Comparison of ENCODE assay signal across 20 cellular contexts in the genomic region with DNA sequence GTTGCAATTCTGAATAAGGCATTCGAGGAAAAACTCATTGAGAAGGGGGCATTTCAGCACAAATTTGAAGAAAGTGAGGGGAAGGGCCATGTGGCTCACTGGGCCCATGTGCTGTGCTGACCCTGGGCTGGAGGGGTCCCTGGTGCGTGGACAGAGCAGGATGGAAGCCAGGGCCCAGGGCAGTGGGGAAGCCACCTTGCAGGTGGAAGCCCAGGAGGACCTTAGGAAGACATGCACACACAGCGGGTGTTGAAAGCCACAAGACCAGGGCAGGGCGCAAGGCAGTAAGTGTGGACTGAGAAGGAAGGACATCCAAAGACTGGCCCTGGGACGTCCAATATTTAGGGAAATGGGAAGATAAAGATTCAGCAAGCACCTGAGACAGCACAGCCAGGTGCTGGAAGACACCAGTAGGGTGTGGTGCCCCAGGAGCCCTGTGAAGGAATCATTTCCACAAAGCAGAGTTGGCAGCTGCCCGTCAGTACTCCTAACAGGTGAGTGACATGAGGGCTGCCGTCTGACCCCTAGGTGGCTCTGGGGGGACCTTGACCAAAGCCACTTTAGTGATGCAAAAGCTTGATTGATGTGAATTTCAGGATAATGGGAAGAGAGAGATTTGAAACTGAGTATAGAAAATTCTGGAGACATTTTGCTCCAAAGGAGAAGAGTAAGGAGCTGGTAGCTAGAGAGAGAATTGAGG.
A peak's percentile ranks its signal among the peaks of the same experiment; 100 is the strongest.
DNase-seq lines count a peak whose midpoint lies in the region; ATAC-seq, FAIRE-seq and TF ChIP-seq lines count a peak whose summit lies in the region.
"Had no signal": no experiment of that assay in that cellular context is flagged by ENCODE, and none has a peak within 500 bp of the region (broad histone marks: within the 10 kb centered on the region; RNA-seq: fewer than 3 reads in every experiment).

No MANE protein-coding gene starts in this region.

- no peak overlapping the region for H3K9ac ChIP-seq in HCT116 (ENCODE audit: low read length)
- H3K9ac ChIP-seq in H1 (replicated peaks in 1 of 4; ENCODE audit: extremely low read depth in 1 of 4, low read depth in 3 of 4, low read length in 3 of 4), result no peak overlapping the region
- peak overlapping the region; percentile 66 for H3K9ac ChIP-seq in mesenchymal stem cell (ENCODE audit: low read length)
- H3K9ac ChIP-seq: BLaER1 had no signal

- H3K9me3 Mint-ChIP-seq in stimulated activated effector memory CD8-positive, alpha-beta T cell treated with anti-CD3 and anti-CD28 coated beads, Interleukin-12 subunit alpha, Interleukin-12 subunit beta, amount 100 ng/mL, for 72 hours, result no peaks in the 10 kb centered on the region
- H3K9me3 Mint-ChIP-seq in naive thymus-derived CD4-positive, alpha-beta T cell, result peaks cover 0 to 4% (median 0%) of the 10 kb centered on the region in 11 donors
- H3K9me3 Mint-ChIP-seq: CD4-positive, CD25-positive, alpha-beta regulatory T cell; CD8-positive, alpha-beta T cell; H9; HFFc6 had no signal

- no peak overlapping the region for H3K27ac Mint-ChIP-seq in stimulated activated effector memory CD8-positive, alpha-beta T cell treated with anti-CD3 and anti-CD28 coated beads, Interleukin-12 subunit alpha, Interleukin-12 subunit beta, amount 100 ng/mL, for 72 hours
- H3K27ac Mint-ChIP-seq in naive thymus-derived CD4-positive, alpha-beta T cell, result no peak overlapping the region
- H3K27ac Mint-ChIP-seq: B cell; CD4-positive, CD25-positive, alpha-beta regulatory T cell; CD8-positive, alpha-beta T cell; H9 had no signal

- TF ChIP-seq RAD21 in HCT116 (IDR thresholded peaks at IDR 0.05; ENCODE audit: low read depth) (no peak), H1 (IDR thresholded peaks at IDR 0.05 in 1 of 2, conservative IDR thresholded peaks at IDR 0.05 in 1 of 2; ENCODE audit: low read depth in 2 of 2, low read length in 2 of 2) (no peak)

- no peak overlapping the region for H3K4me3 ChIP-seq in HCT116 (replicated peaks in 1 of 2; ENCODE audit: low read depth in 1 of 2, low read length in 2 of 2)
- H3K4me3 ChIP-seq in H1 (ENCODE audit: extremely low read depth in 1 of 4, insufficient read depth in 2 of 4, low read depth in 3 of 4, low read length in 4 of 4), result no peak overlapping the region
- no peak overlapping the region for H3K4me3 ChIP-seq in mesenchymal stem cell (ENCODE audit: insufficient read depth in 1 of 2, low read depth in 1 of 2, low read length in 2 of 2)
- H3K4me3 ChIP-seq in hepatocyte, result no peak overlapping the region
- no peak overlapping the region for H3K4me3 ChIP-seq in naive thymus-derived CD4-positive, alpha-beta T cell (ENCODE audit: low read length)
- H3K4me3 ChIP-seq: BLaER1 had no signal

- H3K4me3 Mint-ChIP-seq in stimulated activated effector memory CD8-positive, alpha-beta T cell treated with anti-CD3 and anti-CD28 coated beads, Interleukin-12 subunit alpha, Interleukin-12 subunit beta, amount 100 ng/mL, for 72 hours, result no peak overlapping the region
- H3K4me3 Mint-ChIP-seq in naive thymus-derived CD4-positive, alpha-beta T cell, result no peak overlapping the region
- H3K4me3 Mint-ChIP-seq: B cell; CD4-positive, CD25-positive, alpha-beta regulatory T cell; CD8-positive, alpha-beta T cell; H9 had no signal

- no peak overlapping the region for H2BK120ac ChIP-seq in H1 (replicated peaks; ENCODE audit: low read depth, low read length)
- no peak overlapping the region for H2BK120ac ChIP-seq in mesenchymal stem cell (ENCODE audit: low read depth, low read length)

- H3K4me2 ChIP-seq in HCT116 (ENCODE audit: low read length) (no peak overlapping the region), H1 (ENCODE audit: insufficient read depth in 1 of 2, low read depth in 2 of 2, low read length in 2 of 2) (no peak overlapping the region), mesenchymal stem cell (ENCODE audit: low read length, poor library complexity, severe bottlenecking) (no peak overlapping the region), hepatocyte (no peak overlapping the region)

- H3K9me2 ChIP-seq in HCT116 (ENCODE audit: insufficient read depth) (no peaks in the 10 kb centered on the region), hepatocyte (replicated peaks; ENCODE audit: insufficient read depth) (no peaks in the 10 kb centered on the region)

- no peak overlapping the region for H3K4ac ChIP-seq in H1 (replicated peaks; ENCODE audit: insufficient read length, low read depth, low read length)
- H3K4ac ChIP-seq in mesenchymal stem cell (ENCODE audit: low read depth in 1 of 2, low read length in 2 of 2), result no peak overlapping the region

- H3K27me3 ChIP-seq in HCT116 (ENCODE audit: insufficient read depth, low read length) (peaks cover 5% of the 10 kb centered on the region; the same call in 1 of the 2 replicates), H1 (replicated peaks in 1 of 4; ENCODE audit: control insufficient read depth in 3 of 4, extremely low read depth in 1 of 4, insufficient read depth in 3 of 4, low read length in 3 of 4) (0 out of 7 replicates have a peak, but pooled peaks cover 0 to 2% (median 0%) of the 10 kb centered on the region in 4 experiments), mesenchymal stem cell (ENCODE audit: control insufficient read depth in 1 of 2, insufficient read depth in 1 of 2, low read length in 2 of 2) (peaks cover 0 to 11% of the 10 kb centered on the region in 2 experiments), hepatocyte (no peaks in the 10 kb centered on the region)
- no peaks in the 10 kb centered on the region for H3K27me3 ChIP-seq in naive thymus-derived CD4-positive, alpha-beta T cell (ENCODE audit: control insufficient read depth in 2 of 2, insufficient read depth in 2 of 2, low read length in 2 of 2)
- H3K27me3 ChIP-seq: BLaER1 had no signal

- RAD21 ChIA-PET in HCT116 (lab: Charles Lee; ENCODE audit: low non-redundant PET in 1 of 2, low total read pairs in 2 of 2, uncharacterized antibody in 2 of 2, unreplicated experiment in 2 of 2), result no interaction called here

- H4K8ac ChIP-seq in H1 (ENCODE audit: extremely low read depth, insufficient read depth, low read length) (no peak overlapping the region; the same call in 1 of the 2 replicates), mesenchymal stem cell (ENCODE audit: low read length) (no peak overlapping the region)

- TF ChIP-seq POLR2A in HCT116 (IDR thresholded peaks at IDR 0.05; ENCODE audit: borderline replicate concordance, extremely low read depth, insufficient read depth, insufficient read length), result no peak
- TF ChIP-seq POLR2A in H1 (IDR thresholded peaks at IDR 0.05; ENCODE audit: control extremely low read depth in 1 of 2, low read depth in 2 of 2, low read length in 2 of 2), result no peak

- no peaks in the 10 kb centered on the region for H3K23me2 ChIP-seq in H1 (ENCODE audit: low read depth, low read length)

- H3K14ac ChIP-seq in H1 (ENCODE audit: insufficient read length) (no peak overlapping the region), mesenchymal stem cell (ENCODE audit: low read length in 2 of 2) (no peak overlapping the region)

- H3K4me1 Mint-ChIP-seq in stimulated activated effector memory CD8-positive, alpha-beta T cell treated with anti-CD3 and anti-CD28 coated beads, Interleukin-12 subunit alpha, Interleukin-12 subunit beta, amount 100 ng/mL, for 72 hours, result no peaks in the 10 kb centered on the region
- H3K4me1 Mint-ChIP-seq in naive thymus-derived CD4-positive, alpha-beta T cell, result no peaks in the 10 kb centered on the region
- H3K4me1 Mint-ChIP-seq: B cell; CD4-positive, CD25-positive, alpha-beta regulatory T cell; H9 had no signal

- H2BK15ac ChIP-seq in H1 (ENCODE audit: low read length) (no peak overlapping the region), mesenchymal stem cell (ENCODE audit: low read depth, poor library complexity, severe bottlenecking) (no peak overlapping the region)

- H3K36me3 Mint-ChIP-seq in stimulated activated effector memory CD8-positive, alpha-beta T cell treated with anti-CD3 and anti-CD28 coated beads, Interleukin-12 subunit alpha, Interleukin-12 subunit beta, amount 100 ng/mL, for 72 hours, result no peaks in the 10 kb centered on the region
- no peaks in the 10 kb centered on the region for H3K36me3 Mint-ChIP-seq in naive thymus-derived CD4-positive, alpha-beta T cell
- H3K36me3 Mint-ChIP-seq: CD4-positive, CD25-positive, alpha-beta regulatory T cell; CD8-positive, alpha-beta T cell had no signal

- ATAC-seq in HCT116 (peak; percentile 38; the same call in 1 of the 2 replicates), HG02981 (IDR thresholded peaks at IDR 0.05; ENCODE audit: unreplicated experiment) (no peak)
- ATAC-seq in stimulated activated effector memory CD8-positive, alpha-beta T cell treated with anti-CD3 and anti-CD28 coated beads, Interleukin-12 subunit alpha, Interleukin-12 subunit beta, amount 100 ng/mL, for 72 hours, result peak; percentile 37
- no peak for ATAC-seq in naive thymus-derived CD4-positive, alpha-beta T cell
- ATAC-seq: CD8-positive, alpha-beta T cell had no signal

- no peak overlapping the region for H2BK20ac ChIP-seq in H1 (ENCODE audit: low read length)

- POLR2A ChIA-PET in HCT116 (lab: Charles Lee) (no interaction called here), H1 (lab: Charles Lee; ENCODE audit: partially characterized antibody) (no interaction called here)
- POLR2A ChIA-PET in naive thymus-derived CD4-positive, alpha-beta T cell (lab: Charles Lee), result no interaction called here

- FAIRE-seq in H1 (lab: Jason Lieb, UNC), result no peak
- FAIRE-seq: G401.6, GM12892 had no signal

- H3K4me1 ChIP-seq in HCT116 (ENCODE audit: control insufficient read depth in 1 of 2, insufficient read depth in 2 of 2, low read length in 2 of 2) (no peaks in the 10 kb centered on the region), H1 (replicated peaks in 1 of 4; ENCODE audit: control insufficient read depth in 3 of 4, insufficient read depth in 4 of 4, low read length in 3 of 4) (no peaks in the 10 kb centered on the region), mesenchymal stem cell (ENCODE audit: control insufficient read depth, insufficient read depth, low read depth, low read length) (peaks cover 2% of the 10 kb centered on the region), hepatocyte (ENCODE audit: insufficient read depth) (no peaks in the 10 kb centered on the region)
- no peaks in the 10 kb centered on the region for H3K4me1 ChIP-seq in naive thymus-derived CD4-positive, alpha-beta T cell (ENCODE audit: control insufficient read depth in 2 of 2, insufficient read depth in 2 of 2, low read length in 2 of 2)
- H3K4me1 ChIP-seq: Caco-2 had no signal

- no TSS peak for BruUV-seq in HCT116 (replicated peaks; lab: Mats Ljungman, UMichigan)

- H2BK12ac ChIP-seq in H1 (ENCODE audit: low read depth, low read length), result no peak overlapping the region
- H2BK12ac ChIP-seq in mesenchymal stem cell (ENCODE audit: low read length in 2 of 2), result no peak overlapping the region

- H3K27ac ChIP-seq in HCT116 (ENCODE audit: low read depth, low read length), result no peak overlapping the region
- no peak overlapping the region for H3K27ac ChIP-seq in H1 (ENCODE audit: low read depth, low read length)
- no peak overlapping the region for H3K27ac ChIP-seq in mesenchymal stem cell (ENCODE audit: low read length, poor library complexity, severe bottlenecking)
- no peak overlapping the region for H3K27ac ChIP-seq in hepatocyte
- H3K27ac ChIP-seq in naive thymus-derived CD4-positive, alpha-beta T cell (ENCODE audit: low read depth, low read length), result no peak overlapping the region
- H3K27ac ChIP-seq: BLaER1, C4-2B had no signal

- no peak overlapping the region for H3K56ac ChIP-seq in H1 (replicated peaks; ENCODE audit: insufficient read length, low read depth, low read length)

- no peaks in the 10 kb centered on the region for H3K9me3 ChIP-seq in HCT116 (ENCODE audit: control insufficient read depth in 1 of 2, insufficient read depth in 1 of 2, low read depth in 1 of 2, low read length in 2 of 2)
- H3K9me3 ChIP-seq in H1 (ENCODE audit: insufficient read depth in 2 of 2, low read depth in 1 of 2, low read length in 1 of 2), result peaks cover 19 to 21% of the 10 kb centered on the region in 2 experiments
- H3K9me3 ChIP-seq in mesenchymal stem cell (ENCODE audit: control insufficient read depth, low read length), result peaks cover 10% of the 10 kb centered on the region
- H3K9me3 ChIP-seq in hepatocyte (ENCODE audit: low read depth), result no peaks in the 10 kb centered on the region
- no peaks in the 10 kb centered on the region for H3K9me3 ChIP-seq in naive thymus-derived CD4-positive, alpha-beta T cell (ENCODE audit: control insufficient read depth in 2 of 3, low read length in 3 of 3)
- H3K9me3 ChIP-seq: BLaER1, Caco-2 had no signal

- H3K36me3 ChIP-seq in HCT116 (ENCODE audit: control insufficient read depth in 1 of 2, insufficient read depth in 2 of 2, low read length in 2 of 2) (no peaks in the 10 kb centered on the region), H1 (ENCODE audit: control insufficient read depth in 2 of 4, insufficient read depth in 4 of 4, low read length in 3 of 4) (no peaks in the 10 kb centered on the region), mesenchymal stem cell (ENCODE audit: control insufficient read depth in 1 of 2, insufficient read depth in 2 of 2, low read depth in 1 of 2, low read length in 2 of 2) (no peaks in the 10 kb centered on the region), hepatocyte (replicated peaks; ENCODE audit: insufficient read depth, low read depth) (no peaks in the 10 kb centered on the region)
- H3K36me3 ChIP-seq in naive thymus-derived CD4-positive, alpha-beta T cell (ENCODE audit: control insufficient read depth in 2 of 3, insufficient read depth in 3 of 3, low read length in 3 of 3), result no peaks in the 10 kb centered on the region
- H3K36me3 ChIP-seq: BLaER1 had no signal

- H4K20me1 ChIP-seq in HCT116 (ENCODE audit: insufficient read depth) (no peaks in the 10 kb centered on the region), H1 (replicated peaks in 1 of 2; ENCODE audit: control insufficient read depth in 1 of 2, insufficient read depth in 2 of 2, low read length in 2 of 2) (no peaks in the 10 kb centered on the region), hepatocyte (ENCODE audit: insufficient read depth, poor library complexity, severe bottlenecking) (no peaks in the 10 kb centered on the region)
- H4K20me1 ChIP-seq: BLaER1 had no signal

- DNase-seq in HCT116 (ENCODE audit: low read depth, low spot score) (no peak), H1 (ENCODE audit: low read depth in 1 of 2, low spot score in 2 of 2) (no peak), mesenchymal stem cell (no peak), hepatic stellate cell (ENCODE audit: low spot score) (no peak), hepatocyte (ENCODE audit: low spot score) (no peak)
- DNase-seq in stimulated activated effector memory CD8-positive, alpha-beta T cell treated with anti-CD3 and anti-CD28 coated beads, Interleukin-12 subunit alpha, Interleukin-12 subunit beta, amount 100 ng/mL, for 72 hours (ENCODE audit: low spot score in 2 of 2), result no peak
- no peak for DNase-seq in naive thymus-derived CD4-positive, alpha-beta T cell
- DNase-seq: Caco-2; CD4-positive, CD25-positive, alpha-beta regulatory T cell; CD8-positive, alpha-beta T cell; DMS153; DND-41; H9 had no signal

- peaks cover 0 to 21% (median 6%) of the 10 kb centered on the region in 5 donors for H3K27me3 Mint-ChIP-seq in naive thymus-derived CD4-positive, alpha-beta T cell

- no peak overlapping the region for H3K18ac ChIP-seq in H1 (ENCODE audit: extremely low read depth, low read length)
- no peak overlapping the region for H3K18ac ChIP-seq in mesenchymal stem cell (ENCODE audit: low read depth in 1 of 2, low read length in 2 of 2)

- H2AK5ac ChIP-seq in H1 (ENCODE audit: low read depth, low read length) (no peak overlapping the region), mesenchymal stem cell (ENCODE audit: low read length, severe bottlenecking) (no peak overlapping the region)

- no peak for TF ChIP-seq EP300 in H1 (IDR thresholded peaks at IDR 0.05; ENCODE audit: borderline replicate concordance in 1 of 2, low read depth in 2 of 2, low read length in 2 of 2)

- H4K91ac ChIP-seq in H1 (replicated peaks; ENCODE audit: insufficient read length, low read length), result peak overlapping the region; percentile 39
- H4K91ac ChIP-seq in mesenchymal stem cell (ENCODE audit: low read length), result peak overlapping the region; percentile 41

- TF ChIP-seq CTCF in HCT116 (IDR thresholded peaks at IDR 0.05 in 2 of 3, conservative IDR thresholded peaks at IDR 0.05 in 1 of 3; ENCODE audit: borderline replicate concordance in 1 of 3, insufficient read depth in 1 of 3, low read depth in 2 of 3, low read length in 2 of 3), result no peak
- TF ChIP-seq CTCF in H1 (IDR thresholded peaks at IDR 0.05; ENCODE audit: control extremely low read depth in 1 of 3, insufficient read depth in 1 of 3, low read depth in 1 of 3, low read length in 3 of 3), result no peak
- TF ChIP-seq CTCF in hepatocyte (IDR thresholded peaks at IDR 0.05; ENCODE audit: poor library complexity), result no peak

- H3K79me2 ChIP-seq in HCT116 (ENCODE audit: insufficient read depth, low read length) (no peaks in the 10 kb centered on the region), H1 (ENCODE audit: control insufficient read depth in 1 of 2, insufficient read depth in 2 of 2, low read length in 2 of 2) (no peaks in the 10 kb centered on the region), hepatocyte (no peaks in the 10 kb centered on the region)

- intact Hi-C loops in HCT116 (cut with micrococcal nuclease), result no loop called here
- intact Hi-C loops in naive thymus-derived CD4-positive, alpha-beta T cell (cut with micrococcal nuclease), result no loop called here

- CTCF ChIA-PET in HCT116 (lab: Charles Lee) (no interaction called here), H1 (lab: Charles Lee; ENCODE audit: partially characterized antibody) (no interaction called here)
- CTCF ChIA-PET in naive thymus-derived CD4-positive, alpha-beta T cell (lab: Charles Lee), result no interaction called here

- H2AFZ ChIP-seq in HCT116 (ENCODE audit: low read depth, low read length, poor library complexity, severe bottlenecking), result no peak overlapping the region
- H2AFZ ChIP-seq in H1 (ENCODE audit: low read length), result no peak overlapping the region
- no peak overlapping the region for H2AFZ ChIP-seq in mesenchymal stem cell (ENCODE audit: low read depth, low read length)
- H2AFZ ChIP-seq in hepatocyte, result no peak overlapping the region

- no peak overlapping the region for H4K5ac ChIP-seq in H1 (ENCODE audit: insufficient read length, low read depth, low read length)

- H3K79me1 ChIP-seq in H1 (ENCODE audit: low read depth, low read length) (no peaks in the 10 kb centered on the region), mesenchymal stem cell (replicated peaks; ENCODE audit: low read length, poor library complexity, severe bottlenecking) (no peaks in the 10 kb centered on the region)

- H3K23ac ChIP-seq in H1 (ENCODE audit: insufficient read length), result no peak overlapping the region
- no peak overlapping the region for H3K23ac ChIP-seq in mesenchymal stem cell (ENCODE audit: low read length in 2 of 2)

- H2BK5ac ChIP-seq in H1 (ENCODE audit: low read depth, low read length) (no peak overlapping the region), mesenchymal stem cell (ENCODE audit: low read depth, low read length, poor library complexity, severe bottlenecking) (no peak overlapping the region)

- WGBS in H1 (ENCODE audit: extremely low coverage in 1 of 2, insufficient coverage in 1 of 2, insufficient read length in 1 of 2, insufficient replicate concordance in 2 of 2, low coverage in 1 of 2, low lambda C conversion rate in 2 of 2, missing lambda C conversion rate in 1 of 2), 2 experiments, result 79% methylated on average over 7 of the region's 7 CpGs; no CpG with 5 or more reads in 1 of the 2 experiments
- WGBS in mesenchymal stem cell, result 79% methylated on average over 7 of the region's 7 CpGs
- WGBS in hepatocyte (ENCODE audit: low lambda C conversion rate, missing lambda C conversion rate), result 89% methylated on average over 7 of the region's 7 CpGs

Comparison
In these comparisons a context has a peak if more than half of its experiments do, and no peak if none do; other contexts are left out.
1. ATAC-seq: peak in HCT116 (single experiment) and stimulated activated effector memory CD8-positive, alpha-beta T cell treated with anti-CD3 and anti-CD28 coated beads, Interleukin-12 subunit alpha, Interleukin-12 subunit beta, amount 100 ng/mL, for 72 hours (single experiment); none in HG02981 (single experiment) and naive thymus-derived CD4-positive, alpha-beta T cell (single experiment).